In the genomic region with DNA sequence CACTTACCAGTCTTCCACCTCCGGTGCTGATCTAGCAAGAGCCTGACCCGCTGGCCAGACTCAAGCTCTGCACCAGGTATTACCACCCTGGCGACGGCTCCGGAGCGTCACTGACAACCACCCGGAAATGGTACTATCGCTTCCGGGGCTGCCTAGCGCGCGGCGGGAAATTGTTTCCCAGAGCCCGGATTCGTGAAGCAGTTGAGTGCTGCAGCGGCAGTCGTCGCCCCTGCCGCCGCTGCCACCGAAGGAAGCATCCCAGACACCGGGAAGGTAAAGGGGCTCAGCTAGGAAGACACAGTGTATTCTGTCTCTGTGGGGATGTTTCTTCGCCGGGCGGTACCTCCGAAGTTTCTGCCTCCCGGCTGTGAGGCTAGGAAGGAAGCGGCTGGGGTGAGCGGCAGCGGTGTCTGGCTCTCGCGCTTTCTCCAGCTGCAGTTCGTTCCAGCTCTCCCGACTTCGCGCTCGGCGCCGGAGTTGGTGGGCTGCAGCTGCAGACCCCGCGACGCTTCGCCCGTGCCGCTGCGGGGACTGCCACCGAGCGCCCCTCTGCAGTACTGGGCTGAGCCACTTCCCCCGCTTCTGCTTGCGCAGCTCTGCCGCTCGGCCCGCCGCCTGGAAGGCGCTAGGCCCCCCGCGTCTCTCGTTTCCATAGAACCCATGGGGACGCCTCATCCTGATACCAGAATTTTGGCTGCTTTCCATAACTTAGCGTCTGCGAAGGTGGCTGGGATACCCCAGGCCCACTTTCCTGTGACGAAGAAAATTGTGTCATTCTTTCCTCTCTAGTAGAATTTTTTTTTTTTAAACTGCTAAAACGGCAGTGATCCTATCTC, we compare ENCODE assay signal across 8 cellular contexts. TPM values are rescaled to one million over a fixed set of nuclear protein-coding genes. Genes with fewer than 3 reads are reported as not detected.
A peak's percentile ranks its signal among the peaks of the same experiment; 100 is the strongest.
DNase-seq lines count a peak whose midpoint lies in the region; ATAC-seq and TF ChIP-seq lines count a peak whose summit lies in the region.

Gene KIAA0825 (minus strand): TSS at position 112 of the 836 bp plus-strand sequence. CDS start 81,478 bp downstream, outside the sequence.
Gene SLF1 (plus strand): TSS at position 177 of the 836 bp plus-strand sequence. CDS start 10,142 bp downstream, outside the sequence.

- H3K4me3 ChIP-seq in KMS-11 (IDR thresholded peaks at IDR 0.05; ENCODE audit: insufficient read depth, low read depth, low read length) (peak within 1 kb of the TSS; percentile 37), Peyer's patch (peak within 1 kb of the TSS; percentile 64 to 83 (median 78)), fibroblast of lung (replicated peaks in 1 of 4; ENCODE audit: control extremely low read depth in 1 of 4, insufficient read depth in 1 of 4, low read depth in 3 of 4, low read length in 4 of 4) (peak within 1 kb of the TSS; percentile 79 to 90 (median 86))
- H3K4me3 ChIP-seq in naive thymus-derived CD4-positive, alpha-beta T cell (ENCODE audit: low read length), result peak within 1 kb of the TSS; percentile 79

- H3K27ac ChIP-seq in KMS-11 (peak within 1 kb of the TSS; percentile 61), Peyer's patch (peak within 1 kb of the TSS; percentile 66 to 97 (median 83)), fibroblast of lung (ENCODE audit: insufficient read depth, low read length) (peak within 1 kb of the TSS; percentile 79)
- H3K27ac ChIP-seq in naive thymus-derived CD4-positive, alpha-beta T cell (ENCODE audit: low read depth, low read length), result peak within 1 kb of the TSS; percentile 63

- H3K36me3 ChIP-seq in KMS-11 (ENCODE audit: insufficient read depth) (no peaks in the 10 kb centered on the region), Peyer's patch (no peaks in the 10 kb centered on the region), fibroblast of lung (ENCODE audit: control insufficient read depth, insufficient read depth, low read length) (no peaks in the 10 kb centered on the region)
- peaks cover 0 to 4% (median 0%) of the 10 kb centered on the region in 3 experiments for H3K36me3 ChIP-seq in naive thymus-derived CD4-positive, alpha-beta T cell (ENCODE audit: control insufficient read depth in 2 of 3, insufficient read depth in 3 of 3, low read length in 3 of 3)

- H3K27ac Mint-ChIP-seq in activated T-helper 1 cell treated with anti-CD3 and anti-CD28 coated beads, Interleukin-12 subunit alpha, Interleukin-12 subunit beta, Interleukin-2, Interleukin-4 antibody, amounts not matched to agents 30 ng/mL and 10 ng/mL and 1 ng/mL, durations not matched to agents 14 hours and 24 hours and 36 hours, result peak within 1 kb of the TSS; percentile 96
- peak within 1 kb of the TSS; percentile 30 to 96 (median 89) for H3K27ac Mint-ChIP-seq in naive thymus-derived CD4-positive, alpha-beta T cell
- peak within 1 kb of the TSS; percentile 82 for H3K27ac Mint-ChIP-seq in stimulated activated memory B cell treated with anti-CD40 and anti-IgM and Interleukin-4, amounts not matched to agents 10 μg/mL and 1 μg/mL and 100 μg/mL, for 72 hours

- CTCF ChIA-PET in naive thymus-derived CD4-positive, alpha-beta T cell (lab: Charles Lee), result no interaction called here

- H3K9me3 ChIP-seq in Peyer's patch, result no peaks in the 10 kb centered on the region
- no peaks in the 10 kb centered on the region for H3K9me3 ChIP-seq in fibroblast of lung (ENCODE audit: control insufficient read depth, insufficient read depth, low read depth, low read length)
- no peaks in the 10 kb centered on the region for H3K9me3 ChIP-seq in naive thymus-derived CD4-positive, alpha-beta T cell (ENCODE audit: control insufficient read depth in 2 of 3, low read length in 3 of 3)

- H3K36me3 Mint-ChIP-seq in activated T-helper 1 cell treated with anti-CD3 and anti-CD28 coated beads, Interleukin-12 subunit alpha, Interleukin-12 subunit beta, Interleukin-2, Interleukin-4 antibody, amounts not matched to agents 30 ng/mL and 10 ng/mL and 1 ng/mL, durations not matched to agents 14 hours and 24 hours and 36 hours (ENCODE audit: low read depth), result peaks cover 3% of the 10 kb centered on the region
- H3K36me3 Mint-ChIP-seq in naive thymus-derived CD4-positive, alpha-beta T cell, result peaks cover 0 to 3% (median 0%) of the 10 kb centered on the region in 5 donors
- H3K36me3 Mint-ChIP-seq in stimulated activated memory B cell treated with anti-CD40 and anti-IgM and Interleukin-4, amounts not matched to agents 10 μg/mL and 1 μg/mL and 100 μg/mL, for 72 hours, result no peaks in the 10 kb centered on the region

- no peaks in the 10 kb centered on the region for H3K9me3 Mint-ChIP-seq in activated T-helper 1 cell treated with anti-CD3 and anti-CD28 coated beads, Interleukin-12 subunit alpha, Interleukin-12 subunit beta, Interleukin-2, Interleukin-4 antibody, amounts not matched to agents 30 ng/mL and 10 ng/mL and 1 ng/mL, durations not matched to agents 14 hours and 24 hours and 36 hours
- no peaks in the 10 kb centered on the region for H3K9me3 Mint-ChIP-seq in naive thymus-derived CD4-positive, alpha-beta T cell
- H3K9me3 Mint-ChIP-seq in stimulated activated memory B cell treated with anti-CD40 and anti-IgM and Interleukin-4, amounts not matched to agents 10 μg/mL and 1 μg/mL and 100 μg/mL, for 72 hours, result no peaks in the 10 kb centered on the region

- no peaks in the 10 kb centered on the region for H3K27me3 ChIP-seq in KMS-11 (ENCODE audit: insufficient read depth, low read depth)
- no peaks in the 10 kb centered on the region for H3K27me3 ChIP-seq in Peyer's patch
- H3K27me3 ChIP-seq in fibroblast of lung (ENCODE audit: control insufficient read depth, insufficient read depth, low read length), result no peaks in the 10 kb centered on the region
- H3K27me3 ChIP-seq in naive thymus-derived CD4-positive, alpha-beta T cell (ENCODE audit: control insufficient read depth in 2 of 2, insufficient read depth in 2 of 2, low read length in 2 of 2), result no peaks in the 10 kb centered on the region

- peaks cover 41% of the 10 kb centered on the region for H3K79me2 ChIP-seq in KMS-11 (ENCODE audit: insufficient read depth, low read depth)
- peaks cover 28% of the 10 kb centered on the region for H3K79me2 ChIP-seq in fibroblast of lung (ENCODE audit: control insufficient read depth, insufficient read depth, low read length)

- peak within 1 kb of the TSS; percentile 89 for H3K4me3 Mint-ChIP-seq in activated T-helper 1 cell treated with anti-CD3 and anti-CD28 coated beads, Interleukin-12 subunit alpha, Interleukin-12 subunit beta, Interleukin-2, Interleukin-4 antibody, amounts not matched to agents 30 ng/mL and 10 ng/mL and 1 ng/mL, durations not matched to agents 14 hours and 24 hours and 36 hours
- peak within 1 kb of the TSS; percentile 92 to 99 (median 96) for H3K4me3 Mint-ChIP-seq in naive thymus-derived CD4-positive, alpha-beta T cell
- peak within 1 kb of the TSS; percentile 97 for H3K4me3 Mint-ChIP-seq in stimulated activated memory B cell treated with anti-CD40 and anti-IgM and Interleukin-4, amounts not matched to agents 10 μg/mL and 1 μg/mL and 100 μg/mL, for 72 hours

- H3K4me2 ChIP-seq in KMS-11 (peak within 1 kb of the TSS; percentile 90), fibroblast of lung (ENCODE audit: extremely low read depth, insufficient read depth, low read length) (peak within 1 kb of the TSS; percentile 92)

- no peaks in the 10 kb centered on the region for H3K27me3 Mint-ChIP-seq in activated T-helper 1 cell treated with anti-CD3 and anti-CD28 coated beads, Interleukin-12 subunit alpha, Interleukin-12 subunit beta, Interleukin-2, Interleukin-4 antibody, amounts not matched to agents 30 ng/mL and 10 ng/mL and 1 ng/mL, durations not matched to agents 14 hours and 24 hours and 36 hours (ENCODE audit: insufficient read depth)
- H3K27me3 Mint-ChIP-seq in naive thymus-derived CD4-positive, alpha-beta T cell, result no peaks in the 10 kb centered on the region
- no peaks in the 10 kb centered on the region for H3K27me3 Mint-ChIP-seq in stimulated activated memory B cell treated with anti-CD40 and anti-IgM and Interleukin-4, amounts not matched to agents 10 μg/mL and 1 μg/mL and 100 μg/mL, for 72 hours

- peak within 1 kb of the TSS; percentile 58 for H3K9ac ChIP-seq in KMS-11
- peak within 1 kb of the TSS; percentile 68 for H3K9ac ChIP-seq in fibroblast of lung (ENCODE audit: insufficient read depth, low read length)

- no peaks in the 10 kb centered on the region for H4K20me1 ChIP-seq in KMS-11 (ENCODE audit: insufficient read depth)
- no peaks in the 10 kb centered on the region for H4K20me1 ChIP-seq in fibroblast of lung (ENCODE audit: control insufficient read depth, extremely low read depth, insufficient read depth, low read length)

- intact Hi-C loops in activated T-helper 1 cell treated with anti-CD3 and anti-CD28 coated beads, Interleukin-12 subunit alpha, Interleukin-12 subunit beta, Interleukin-2, Interleukin-4 antibody, amounts not matched to agents 30 ng/mL and 10 ng/mL and 1 ng/mL, durations not matched to agents 14 hours and 24 hours and 36 hours (cut with micrococcal nuclease), result loop anchor here (1.0 to 5.0 kb wide), 8 partner anchors 23 to 507 kb away; a partner anchor contains a TSS
- intact Hi-C loops in naive thymus-derived CD4-positive, alpha-beta T cell (cut with micrococcal nuclease), result loop anchor here (1.0 to 10.0 kb wide), 12 partner anchors 8 to 1346 kb away; partner anchors contain the start of genes ELL2 (in 2 of the 2), SKIC3 (in 2 of the 2) and ARSK (in 1 of the 2)

- TF ChIP-seq POLR2A in Peyer's patch (IDR thresholded peaks at IDR 0.05), result no peak

- TF ChIP-seq CTCF in KMS-11 (conservative IDR thresholded peaks at IDR 0.05; ENCODE audit: low read depth, low read length), result no peak
- TF ChIP-seq CTCF in Peyer's patch (IDR thresholded peaks at IDR 0.05), result peak in 1 of 6 experiments; percentile 12
- no peak for TF ChIP-seq CTCF in fibroblast of lung (conservative IDR thresholded peaks at IDR 0.05 in 1 of 2, IDR thresholded peaks at IDR 0.05 in 1 of 2; ENCODE audit: low read depth in 1 of 2, low read length in 2 of 2)

- ATAC-seq in GM21737 (IDR thresholded peaks at IDR 0.05; ENCODE audit: unreplicated experiment), result peak; percentile 96
- ATAC-seq in naive thymus-derived CD4-positive, alpha-beta T cell, result peak; percentile 94
- ATAC-seq in stimulated activated memory B cell treated with anti-CD40 and anti-IgM and Interleukin-4, amounts not matched to agents 10 μg/mL and 1 μg/mL and 100 μg/mL, for 72 hours, result peak; percentile 99

- H3K4me1 ChIP-seq in KMS-11 (ENCODE audit: low read depth, poor library complexity, severe bottlenecking) (peaks cover 37% of the 10 kb centered on the region), Peyer's patch (peaks cover 0 to 17% (median 0%) of the 10 kb centered on the region in 4 donors), fibroblast of lung (ENCODE audit: control insufficient read depth, extremely low read depth, insufficient read depth, low read length) (no peaks in the 10 kb centered on the region)
- H3K4me1 ChIP-seq in naive thymus-derived CD4-positive, alpha-beta T cell (ENCODE audit: control insufficient read depth in 2 of 2, insufficient read depth in 2 of 2, low read length in 2 of 2), result peaks cover 6 to 10% of the 10 kb centered on the region in 2 donors

- H2AFZ ChIP-seq in KMS-11 (ENCODE audit: low read depth) (peak within 1 kb of the TSS; percentile 91), fibroblast of lung (ENCODE audit: low read length) (peak within 1 kb of the TSS; percentile 91)

- peaks cover 55% of the 10 kb centered on the region for H3K4me1 Mint-ChIP-seq in activated T-helper 1 cell treated with anti-CD3 and anti-CD28 coated beads, Interleukin-12 subunit alpha, Interleukin-12 subunit beta, Interleukin-2, Interleukin-4 antibody, amounts not matched to agents 30 ng/mL and 10 ng/mL and 1 ng/mL, durations not matched to agents 14 hours and 24 hours and 36 hours (ENCODE audit: low read depth)
- peaks cover 18 to 47% (median 43%) of the 10 kb centered on the region in 7 donors for H3K4me1 Mint-ChIP-seq in naive thymus-derived CD4-positive, alpha-beta T cell
- H3K4me1 Mint-ChIP-seq in stimulated activated memory B cell treated with anti-CD40 and anti-IgM and Interleukin-4, amounts not matched to agents 10 μg/mL and 1 μg/mL and 100 μg/mL, for 72 hours, result peaks cover 34% of the 10 kb centered on the region

- DNase-seq in DMS79 treated with DMSO at 0.1 percent for 48 hours (lab: John Stamatoyannopoulos, UW), result peak; percentile 90
- peak; percentile 86 to 94 (median 90) for DNase-seq in Peyer's patch
- peak; percentile 83 for DNase-seq in activated T-helper 1 cell treated with anti-CD3 and anti-CD28 coated beads, Interleukin-12 subunit alpha, Interleukin-12 subunit beta, Interleukin-2, Interleukin-4 antibody, amounts not matched to agents 30 ng/mL and 10 ng/mL and 1 ng/mL, durations not matched to agents 14 hours and 24 hours and 36 hours (ENCODE audit: low spot score)
- peak; percentile 83 to 89 for DNase-seq in fibroblast of lung (ENCODE audit: low read depth in 2 of 2)
- DNase-seq in naive thymus-derived CD4-positive, alpha-beta T cell, result peak; percentile 69 to 86 (median 83)

- POLR2A ChIA-PET in naive thymus-derived CD4-positive, alpha-beta T cell (lab: Charles Lee), result no interaction called here

RNA-seq across cellular contexts. Expression of gene KIAA0825, which starts in this region (rescaled TPM):
- total RNA-seq in Peyer's patch (1 to 10 TPM; 4.1 to 8.2 (median 5.6) TPM), fibroblast of lung (3.1 and 3.6 TPM in 2 replicates)
- total RNA-seq in activated T-helper 1 cell treated with anti-CD3 and anti-CD28 coated beads, Interleukin-12 subunit alpha, Interleukin-12 subunit beta, Interleukin-2, Interleukin-4 antibody, amounts not matched to agents 30 ng/mL and 10 ng/mL and 1 ng/mL, durations not matched to agents 14 hours and 24 hours and 36 hours, result 0.36 and 0.47 TPM in 2 replicates
- 0.97 and 1.7 TPM in 2 replicates for polyA plus RNA-seq in fibroblast of lung
- polyA plus RNA-seq in fibroblast of lung (2012), result 0.73 and 1.3 TPM in 2 replicates
- not detected in 2 replicates for polyA minus RNA-seq in fibroblast of lung (ENCODE audit: low replicate concordance)
- total RNA-seq in naive thymus-derived CD4-positive, alpha-beta T cell, result 1 to 10 TPM; 1.2 to 3.2 (median 1.5) TPM
- under 1 TPM; 0.38 to 0.68 TPM for polyA plus RNA-seq in naive thymus-derived CD4-positive, alpha-beta T cell

RNA-seq across cellular contexts. Expression of gene SLF1, which starts in this region (rescaled TPM):
- total RNA-seq in Peyer's patch (10 to 100 TPM; 17.8 to 27.9 (median 24.6) TPM), fibroblast of lung (4.5 and 5.4 TPM in 2 replicates)
- 15.4 and 17.9 TPM in 2 replicates for total RNA-seq in activated T-helper 1 cell treated with anti-CD3 and anti-CD28 coated beads, Interleukin-12 subunit alpha, Interleukin-12 subunit beta, Interleukin-2, Interleukin-4 antibody, amounts not matched to agents 30 ng/mL and 10 ng/mL and 1 ng/mL, durations not matched to agents 14 hours and 24 hours and 36 hours
- polyA plus RNA-seq in fibroblast of lung, result 3.1 and 4.6 TPM in 2 replicates
- 2.3 and 3.4 TPM in 2 replicates for polyA plus RNA-seq in fibroblast of lung (2012)
- polyA minus RNA-seq in fibroblast of lung (ENCODE audit: low replicate concordance), result 0.75 TPM in 1 of 2 replicates, not detected in the other
- total RNA-seq in naive thymus-derived CD4-positive, alpha-beta T cell, result 10 to 100 TPM in 3 of 5 experiments, 1 to 10 TPM in 2; 6.7 to 13.4 (median 11.3) TPM
- polyA plus RNA-seq in naive thymus-derived CD4-positive, alpha-beta T cell, result 1 to 10 TPM; 3.6 to 6.3 TPM

Comparison
In these comparisons a context has a peak if more than half of its experiments do, and no peak if none do; other contexts are left out.
1. Peak in every context shown above with its lines: DNase-seq, ATAC-seq, H3K4me3 ChIP-seq and H3K27ac ChIP-seq.